ENCODE assay signal across 1 cellular context in genomic region chr1:161177112-161177935, GRCh38.
A peak's percentile ranks its signal among the peaks of the same experiment; 100 is the strongest.
TF ChIP-seq lines count a peak whose summit lies in the region.

Gene B4GALT3, minus strand, starts transcription at chr1:161177507. Its CDS starts 1,447 bp downstream, at chr1:161176060.

TF ChIP-seq in HepG2, 621 proteins besides CTCF, POLR2A, EP300 and RAD21 (continued from another document and continues in another):
- TF ChIP-seq RERE (CRISPR knock-in tag; IDR thresholded peaks at IDR 0.05; ENCODE audit: low read depth) (no peak), ATF6 (CRISPR knock-in tag; conservative IDR thresholded peaks at IDR 0.05) (peak; percentile 89), ZNF468 (CRISPR knock-in tag; IDR thresholded peaks at IDR 0.05) (peak; percentile 47; the same call in 1 of the 2 replicates), THAP8 (CRISPR knock-in tag; IDR thresholded peaks at IDR 0.05; ENCODE audit: borderline replicate concordance) (no peak; the same call in 1 of the 2 replicates), CAMTA2 (CRISPR knock-in tag; IDR thresholded peaks at IDR 0.05; ENCODE audit: borderline replicate concordance) (peak; percentile 78; the same call in 1 of the 2 replicates), CREBL2 (CRISPR knock-in tag; IDR thresholded peaks at IDR 0.05; ENCODE audit: borderline replicate concordance) (0 out of 2 replicates have a peak, but pooled peaks have one; percentile 53), MYC (CRISPR knock-in tag; IDR thresholded peaks at IDR 0.05; ENCODE audit: borderline replicate concordance) (peak; percentile 99), SMC3 (IDR thresholded peaks at IDR 0.05; ENCODE audit: low read length) (peak; percentile 21; the same call in 1 of the 2 replicates), ASH2L (IDR thresholded peaks at IDR 0.05; ENCODE audit: insufficient read length, low read depth, low read length) (peak; percentile 56), CENPT (CRISPR knock-in tag; IDR thresholded peaks at IDR 0.05; ENCODE audit: low read depth) (no peak), RXRA (CRISPR knock-in tag; IDR thresholded peaks at IDR 0.05) (peak; percentile 71), HOXA3 (CRISPR knock-in tag; IDR thresholded peaks at IDR 0.05) (peak; percentile 98), ZBTB20 (CRISPR knock-in tag; IDR thresholded peaks at IDR 0.05; ENCODE audit: borderline replicate concordance, low read depth) (peak; percentile 83; the same call in 1 of the 2 replicates), TEAD3 (CRISPR knock-in tag; optimal IDR thresholded peaks at IDR 0.05; ENCODE audit: borderline replicate concordance) (peak; percentile 16), ZNF678 (CRISPR knock-in tag; IDR thresholded peaks at IDR 0.05) (0 out of 2 replicates have a peak, but pooled peaks have one; percentile 65), NR2F6 (IDR thresholded peaks at IDR 0.05) (no peak; the same call in none of the 2 replicates), NR2F6 (CRISPR knock-in tag; IDR thresholded peaks at IDR 0.05) (peak; percentile 71), RBFOX2 (IDR thresholded peaks at IDR 0.05; ENCODE audit: low read depth, low read length) (peak; percentile 86), MAF1 (CRISPR knock-in tag; IDR thresholded peaks at IDR 0.05; ENCODE audit: borderline replicate concordance) (no peak), EEA1 (CRISPR knock-in tag; IDR thresholded peaks at IDR 0.05; ENCODE audit: borderline replicate concordance) (no peak; the same call in 1 of the 2 replicates), YY1 (IDR thresholded peaks at IDR 0.05; ENCODE audit: insufficient read depth, insufficient replicate concordance, low read depth, low read length) (peak; percentile 99), SMYD3 (CRISPR knock-in tag; IDR thresholded peaks at IDR 0.05) (0 out of 2 replicates have a peak, but pooled peaks have one; percentile 74), ATF2 (CRISPR knock-in tag; IDR thresholded peaks at IDR 0.05) (0 out of 2 replicates have a peak, but pooled peaks have one; percentile 48), ATF7-NPFF (CRISPR knock-in tag; IDR thresholded peaks at IDR 0.05; ENCODE audit: low read depth) (peak; percentile 36; the same call in 1 of the 2 replicates), PAX8 (CRISPR knock-in tag; IDR thresholded peaks at IDR 0.05; ENCODE audit: borderline replicate concordance) (peak; percentile 91; the same call in 1 of the 2 replicates), ZNF670 (CRISPR knock-in tag; IDR thresholded peaks at IDR 0.05; ENCODE audit: borderline replicate concordance) (peak; percentile 86), TFAP4 (IDR thresholded peaks at IDR 0.05; ENCODE audit: borderline replicate concordance, low read depth) (peak; percentile 34; the same call in 1 of the 2 replicates), ZSCAN29 (CRISPR knock-in tag; conservative IDR thresholded peaks at IDR 0.05) (peak; percentile 96), HMGXB4 (CRISPR knock-in tag; IDR thresholded peaks at IDR 0.05; ENCODE audit: borderline replicate concordance in 1 of 2, low read depth in 1 of 2) (peak; percentile 55 to 88; a peak in 3 of 4 replicates), DR1 (CRISPR knock-in tag; IDR thresholded peaks at IDR 0.05) (0 out of 2 replicates have a peak, but pooled peaks have one; percentile 51), ZNF747 (CRISPR knock-in tag; IDR thresholded peaks at IDR 0.05; ENCODE audit: borderline replicate concordance) (no peak; the same call in 1 of the 2 replicates), NKX3-1 (CRISPR knock-in tag; IDR thresholded peaks at IDR 0.05) (peak; percentile 61; the same call in 1 of the 2 replicates), ZNF891 (CRISPR knock-in tag; IDR thresholded peaks at IDR 0.05) (peak; percentile 86; the same call in 1 of the 2 replicates), RFXANK (CRISPR knock-in tag; IDR thresholded peaks at IDR 0.05) (peak; percentile 81), NR3C1 (CRISPR knock-in tag; IDR thresholded peaks at IDR 0.05) (no peak)
- TF ChIP-seq, protein P1, sequence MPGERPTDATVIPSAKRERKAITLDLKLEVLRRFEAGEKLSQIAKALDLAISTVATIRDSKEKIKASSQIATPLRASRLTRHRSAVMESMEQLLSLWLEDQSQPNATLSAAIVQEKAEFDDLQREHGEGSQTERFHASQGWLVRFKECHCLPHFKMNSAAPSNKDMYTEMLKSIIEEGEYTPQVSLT (CRISPR knock-in tag; IDR thresholded peaks at IDR 0.05; ENCODE audit: borderline replicate concordance, low read depth): no peak
- TF ChIP-seq, protein P2, sequence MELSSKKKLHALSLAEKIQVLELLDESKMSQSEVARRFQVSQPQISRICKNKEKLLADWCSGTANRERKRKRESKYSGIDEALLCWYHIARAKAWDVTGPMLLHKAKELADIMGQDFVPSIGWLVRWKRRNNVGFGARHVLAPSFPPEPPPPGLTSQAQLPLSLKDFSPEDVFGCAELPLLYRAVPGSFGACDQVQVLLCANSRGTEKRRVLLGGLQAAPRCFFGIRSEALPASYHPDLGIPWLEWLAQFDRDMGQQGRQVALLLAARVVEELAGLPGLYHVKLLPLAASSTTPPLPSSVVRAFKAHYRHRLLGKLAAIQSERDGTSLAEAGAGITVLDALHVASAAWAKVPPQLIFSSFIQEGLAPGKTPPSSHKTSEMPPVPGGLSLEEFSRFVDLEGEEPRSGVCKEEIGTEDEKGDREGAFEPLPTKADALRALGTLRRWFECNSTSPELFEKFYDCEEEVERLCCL (CRISPR knock-in tag; IDR thresholded peaks at IDR 0.05; ENCODE audit: borderline replicate concordance): peak; percentile 43; the same call in 1 of the 2 replicates
- TF ChIP-seq, protein P3, sequence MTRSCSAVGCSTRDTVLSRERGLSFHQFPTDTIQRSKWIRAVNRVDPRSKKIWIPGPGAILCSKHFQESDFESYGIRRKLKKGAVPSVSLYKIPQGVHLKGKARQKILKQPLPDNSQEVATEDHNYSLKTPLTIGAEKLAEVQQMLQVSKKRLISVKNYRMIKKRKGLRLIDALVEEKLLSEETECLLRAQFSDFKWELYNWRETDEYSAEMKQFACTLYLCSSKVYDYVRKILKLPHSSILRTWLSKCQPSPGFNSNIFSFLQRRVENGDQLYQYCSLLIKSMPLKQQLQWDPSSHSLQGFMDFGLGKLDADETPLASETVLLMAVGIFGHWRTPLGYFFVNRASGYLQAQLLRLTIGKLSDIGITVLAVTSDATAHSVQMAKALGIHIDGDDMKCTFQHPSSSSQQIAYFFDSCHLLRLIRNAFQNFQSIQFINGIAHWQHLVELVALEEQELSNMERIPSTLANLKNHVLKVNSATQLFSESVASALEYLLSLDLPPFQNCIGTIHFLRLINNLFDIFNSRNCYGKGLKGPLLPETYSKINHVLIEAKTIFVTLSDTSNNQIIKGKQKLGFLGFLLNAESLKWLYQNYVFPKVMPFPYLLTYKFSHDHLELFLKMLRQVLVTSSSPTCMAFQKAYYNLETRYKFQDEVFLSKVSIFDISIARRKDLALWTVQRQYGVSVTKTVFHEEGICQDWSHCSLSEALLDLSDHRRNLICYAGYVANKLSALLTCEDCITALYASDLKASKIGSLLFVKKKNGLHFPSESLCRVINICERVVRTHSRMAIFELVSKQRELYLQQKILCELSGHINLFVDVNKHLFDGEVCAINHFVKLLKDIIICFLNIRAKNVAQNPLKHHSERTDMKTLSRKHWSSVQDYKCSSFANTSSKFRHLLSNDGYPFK (CRISPR knock-in tag; IDR thresholded peaks at IDR 0.05; ENCODE audit: borderline replicate concordance): peak; percentile 72; the same call in 1 of the 2 replicates
- TF ChIP-seq, protein P4, sequence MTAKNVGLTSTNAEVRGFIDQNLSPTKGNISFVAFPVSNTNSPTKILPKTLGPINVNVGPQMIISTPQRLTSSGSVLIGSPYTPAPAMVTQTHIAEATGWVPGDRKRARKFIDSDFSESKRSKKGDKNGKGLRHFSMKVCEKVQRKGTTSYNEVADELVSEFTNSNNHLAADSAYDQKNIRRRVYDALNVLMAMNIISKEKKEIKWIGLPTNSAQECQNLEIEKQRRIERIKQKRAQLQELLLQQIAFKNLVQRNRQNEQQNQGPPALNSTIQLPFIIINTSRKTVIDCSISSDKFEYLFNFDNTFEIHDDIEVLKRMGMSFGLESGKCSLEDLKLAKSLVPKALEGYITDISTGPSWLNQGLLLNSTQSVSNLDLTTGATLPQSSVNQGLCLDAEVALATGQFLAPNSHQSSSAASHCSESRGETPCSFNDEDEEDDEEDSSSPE (CRISPR knock-in tag; IDR thresholded peaks at IDR 0.05): peak; percentile 73
- TF ChIP-seq, protein P5, sequence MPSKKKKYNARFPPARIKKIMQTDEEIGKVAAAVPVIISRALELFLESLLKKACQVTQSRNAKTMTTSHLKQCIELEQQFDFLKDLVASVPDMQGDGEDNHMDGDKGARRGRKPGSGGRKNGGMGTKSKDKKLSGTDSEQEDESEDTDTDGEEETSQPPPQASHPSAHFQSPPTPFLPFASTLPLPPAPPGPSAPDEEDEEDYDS (CRISPR knock-in tag; IDR thresholded peaks at IDR 0.05): peak; percentile 70
